20 cellular contexts compared by ENCODE assay signal in the genomic region with DNA sequence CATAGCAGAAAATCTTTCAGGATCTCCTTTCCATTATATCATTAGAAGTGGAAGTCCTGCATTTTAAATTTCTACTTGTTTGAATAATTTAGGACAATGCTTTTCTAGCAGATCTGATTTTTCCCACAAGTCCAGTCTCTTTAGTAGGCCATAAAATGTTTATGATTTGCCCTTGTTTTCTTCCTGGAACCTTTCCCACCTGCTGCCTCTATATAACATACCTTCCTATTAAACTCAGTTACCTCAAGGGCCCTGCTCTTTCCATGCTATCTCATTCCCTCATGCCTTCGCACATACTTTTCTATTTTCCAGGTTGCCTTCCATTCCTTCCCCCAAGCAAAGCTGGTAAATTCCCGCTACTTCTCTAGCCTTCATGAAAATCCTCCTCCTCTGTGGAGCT.
"Had no signal": no experiment of that assay in that cellular context is flagged by ENCODE, and none has a peak within 500 bp of the region (broad histone marks: within the 10 kb centered on the region; RNA-seq: fewer than 3 reads in every experiment).

No MANE protein-coding gene starts in this region.

- H3K9me3 Mint-ChIP-seq: immature natural killer cell had no signal

- H3K27ac Mint-ChIP-seq: immature natural killer cell had no signal

- H3K79me2 ChIP-seq: hepatocyte had no signal

- H3K9me3 ChIP-seq: esophagus muscularis mucosa, gastroesophageal sphincter, heart left ventricle, left lung, lower lobe of right lung had no signal

- H3K4me3 ChIP-seq: coronary artery, dorsolateral prefrontal cortex, esophagus muscularis mucosa, gastroesophageal sphincter, heart left ventricle, hepatocyte, left lung, lower lobe of right lung had no signal

- H2AFZ ChIP-seq: hepatocyte had no signal

- H3K27ac ChIP-seq: coronary artery, dorsolateral prefrontal cortex, esophagus muscularis mucosa, foreskin keratinocyte, gastroesophageal sphincter, heart left ventricle, hepatocyte, left lung, lower lobe of right lung had no signal

- DNase-seq: dermis blood vessel endothelial cell; dorsolateral prefrontal cortex; effector CD4-positive, alpha-beta T cell; effector memory CD4-positive, alpha-beta T cell; foreskin keratinocyte; heart left ventricle; hypothalamus; immature natural killer cell; islet precursor cell; kidney; kidney glomerular epithelial cell; left lung; left ventricle myocardium superior; lower lobe of right lung; mesenchymal stem cell; midbrain had no signal

- H3K4me3 Mint-ChIP-seq: immature natural killer cell had no signal

- H3K27me3 ChIP-seq: dorsolateral prefrontal cortex, esophagus muscularis mucosa, foreskin keratinocyte, gastroesophageal sphincter, heart left ventricle, hepatocyte, left lung had no signal

- H3K4me1 ChIP-seq: esophagus muscularis mucosa, foreskin keratinocyte, gastroesophageal sphincter, heart left ventricle, left lung, lower lobe of right lung had no signal

- H3K4me2 ChIP-seq: hepatocyte had no signal

- ATAC-seq: foreskin keratinocyte, gastroesophageal sphincter, heart left ventricle, left lung, left ventricle myocardium superior, lower lobe of right lung had no signal
